In the genomic region with DNA sequence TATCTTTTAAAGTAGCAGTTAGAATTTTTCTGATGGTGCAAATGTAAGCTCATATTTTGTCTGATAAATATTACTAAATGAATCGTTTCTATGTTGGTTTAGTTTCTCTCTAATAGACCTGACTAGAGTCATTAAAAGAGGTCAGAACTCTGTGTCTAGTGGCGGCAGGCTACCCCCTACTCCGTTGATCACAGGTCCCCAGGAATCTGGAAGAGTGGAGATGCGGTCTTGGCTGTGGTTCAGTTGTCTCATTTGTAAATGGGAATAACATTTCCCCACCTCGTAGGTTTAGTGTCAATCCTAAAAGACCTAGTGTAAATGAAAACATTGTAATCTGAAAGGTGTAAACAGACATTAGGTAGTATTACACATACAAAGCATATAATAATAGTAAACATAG, we compare ENCODE assay signal across 3 cellular contexts.
TF ChIP-seq lines count a peak whose summit lies in the region.

No MANE protein-coding gene starts in this region.

TF ChIP-seq in SK-N-SH, 30 proteins besides CTCF, POLR2A, EP300 and RAD21:
- TF ChIP-seq EZH2phosphoT487 (IDR thresholded peaks at IDR 0.05; ENCODE audit: borderline replicate concordance, low read depth) (no peak), MXI1 (IDR thresholded peaks at IDR 0.05; ENCODE audit: low read depth, low read length) (no peak), RFX5 (IDR thresholded peaks at IDR 0.05; ENCODE audit: low read length) (no peak), RCOR1 (IDR thresholded peaks at IDR 0.05; ENCODE audit: low read length) (no peak), RXRA (IDR thresholded peaks at IDR 0.05; ENCODE audit: borderline replicate concordance, low read depth) (no peak)

TF ChIP-seq in SK-N-SH treated with all-trans-retinoic acid at 6 μM for 48 hours, 23 proteins besides CTCF, POLR2A, EP300 and RAD21:
- no peak for TF ChIP-seq ZNF565 (CRISPR knock-in tag; conservative IDR thresholded peaks at IDR 0.05; ENCODE audit: low read depth)
- TF ChIP-seq ZFP3 (CRISPR knock-in tag; IDR thresholded peaks at IDR 0.05) = no peak
- no peak for TF ChIP-seq ZC3H10 (CRISPR knock-in tag; IDR thresholded peaks at IDR 0.05)
- no peak for TF ChIP-seq ESRRG (CRISPR knock-in tag; IDR thresholded peaks at IDR 0.05)
- no peak for TF ChIP-seq GLIS3 (CRISPR knock-in tag; IDR thresholded peaks at IDR 0.05)
- TF ChIP-seq ZNF70 (CRISPR knock-in tag; IDR thresholded peaks at IDR 0.05) = no peak
- TF ChIP-seq ZFP30 (CRISPR knock-in tag; IDR thresholded peaks at IDR 0.05) = no peak
- TF ChIP-seq PATZ1 (CRISPR knock-in tag; IDR thresholded peaks at IDR 0.05; ENCODE audit: borderline replicate concordance) = no peak
- TF ChIP-seq SNAI2 (CRISPR knock-in tag; IDR thresholded peaks at IDR 0.05) = no peak

TF ChIP-seq in H1, 55 proteins besides CTCF, POLR2A, EP300 and RAD21:
- TF ChIP-seq CHD7 (IDR thresholded peaks at IDR 0.05; ENCODE audit: insufficient replicate concordance, low read length) (no peak), TBP (IDR thresholded peaks at IDR 0.05; ENCODE audit: low read depth, low read length) (no peak), NRF1 (IDR thresholded peaks at IDR 0.05; ENCODE audit: low read depth, low read length) (no peak), EGR1 (IDR thresholded peaks at IDR 0.05; ENCODE audit: borderline replicate concordance, low read depth, low read length) (no peak), TAF1 (IDR thresholded peaks at IDR 0.05; ENCODE audit: low read depth, low read length) (no peak), PHF8 (conservative IDR thresholded peaks at IDR 0.05; ENCODE audit: low read depth, low read length) (no peak), JUN (IDR thresholded peaks at IDR 0.05; ENCODE audit: low read depth, low read length) (no peak), BCL11A (IDR thresholded peaks at IDR 0.05; ENCODE audit: low read depth in 2 of 2, low read length in 2 of 2) (no peak), CREB1 (IDR thresholded peaks at IDR 0.05) (no peak), SP1 (IDR thresholded peaks at IDR 0.05; ENCODE audit: low read depth, low read length) (no peak), GTF2F1 (IDR thresholded peaks at IDR 0.05; ENCODE audit: borderline replicate concordance, low read depth, low read length) (no peak), CHD1 (IDR thresholded peaks at IDR 0.05; ENCODE audit: low read depth, low read length) (no peak), FOSL1 (IDR thresholded peaks at IDR 0.05; ENCODE audit: insufficient read depth, low read depth, low read length) (no peak), SAP30 (IDR thresholded peaks at IDR 0.05; ENCODE audit: insufficient read depth, insufficient replicate concordance, low read length) (no peak), GABPA (IDR thresholded peaks at IDR 0.05; ENCODE audit: borderline replicate concordance, insufficient read depth, low read length) (no peak), ATF2 (IDR thresholded peaks at IDR 0.05; ENCODE audit: low read length) (no peak), CBX5 (IDR thresholded peaks at IDR 0.05; ENCODE audit: low read depth, low read length) (no peak)
- TF ChIP-seq, protein P1, sequence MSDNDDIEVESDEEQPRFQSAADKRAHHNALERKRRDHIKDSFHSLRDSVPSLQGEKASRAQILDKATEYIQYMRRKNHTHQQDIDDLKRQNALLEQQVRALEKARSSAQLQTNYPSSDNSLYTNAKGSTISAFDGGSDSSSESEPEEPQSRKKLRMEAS (IDR thresholded peaks at IDR 0.05) = no peak
